ENCODE assay signal across 1 cellular context in the genomic region with DNA sequence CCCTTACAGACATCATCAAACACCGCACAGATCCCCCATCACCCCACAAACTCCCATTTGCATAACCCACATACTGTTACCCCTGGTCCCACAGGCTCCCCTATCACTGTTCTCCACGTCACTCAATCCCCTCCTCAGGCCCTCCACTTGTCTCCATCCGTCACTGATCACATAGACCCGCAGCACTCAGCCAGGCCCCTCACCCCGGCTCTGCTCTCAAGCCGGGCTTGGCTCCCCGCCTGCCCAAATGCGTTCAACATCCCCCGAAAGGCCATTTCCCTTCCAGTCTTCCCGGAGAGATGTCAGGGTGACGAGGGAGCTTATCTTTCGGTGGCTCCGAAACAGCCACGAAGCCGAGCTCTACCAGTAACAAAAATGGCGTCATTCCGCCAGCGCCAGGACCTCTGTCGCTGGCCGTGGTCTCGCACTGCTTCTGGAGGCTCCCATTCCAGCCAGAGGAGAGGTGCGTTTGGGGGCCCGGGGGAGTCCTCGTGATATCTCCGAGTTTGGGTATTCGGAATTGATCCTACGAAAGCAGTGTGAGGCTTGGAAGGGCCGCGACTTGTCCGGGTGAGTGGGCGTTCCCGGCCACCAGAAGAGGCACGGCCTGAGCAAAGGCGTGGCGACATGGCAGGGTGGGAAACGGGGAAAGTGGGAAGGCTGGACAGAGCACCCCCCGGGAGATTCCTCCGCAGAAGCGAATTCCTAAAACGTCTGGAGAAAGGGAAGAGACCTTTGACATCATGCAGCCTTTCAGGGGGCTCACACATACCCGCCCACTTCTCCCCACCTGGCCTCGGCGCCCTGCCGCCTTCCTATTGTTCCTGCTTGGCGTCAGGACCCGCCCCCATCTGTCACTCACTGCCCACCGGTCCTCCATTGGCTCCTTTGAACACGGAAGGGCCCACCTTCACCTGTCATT.
A peak's percentile ranks its signal among the peaks of the same experiment; 100 is the strongest.
TF ChIP-seq lines count a peak whose summit lies in the region.

Gene ZNF630, minus strand, starts transcription at position 577 of the 922 bp plus-strand sequence. CDS start 4,754 bp downstream, outside the sequence.

TF ChIP-seq in K562, 482 proteins besides CTCF, POLR2A, EP300 and RAD21 (continued from another document):
- no peak for TF ChIP-seq PREB (CRISPR knock-in tag; IDR thresholded peaks at IDR 0.05)
- 0 out of 2 replicates have a peak, but pooled peaks have one; percentile 4 for TF ChIP-seq CREM (IDR thresholded peaks at IDR 0.05; ENCODE audit: low read depth)
- no peak for TF ChIP-seq XRCC3 (IDR thresholded peaks at IDR 0.05)
- TF ChIP-seq DACH1 (IDR thresholded peaks at IDR 0.05; ENCODE audit: partially characterized antibody), result no peak
- no peak for TF ChIP-seq CHD4 (IDR thresholded peaks at IDR 0.05; ENCODE audit: insufficient read depth, insufficient replicate concordance, low read depth, low read length, poor library complexity, severe bottlenecking)
- no peak for TF ChIP-seq ZNF408 (CRISPR knock-in tag; IDR thresholded peaks at IDR 0.05; ENCODE audit: low read depth)
- no peak for TF ChIP-seq ETV6 (IDR thresholded peaks at IDR 0.05; ENCODE audit: borderline replicate concordance in 1 of 2, low read depth in 2 of 2, low read length in 1 of 2)
- no peak for TF ChIP-seq ETV6 (CRISPR knock-in tag; IDR thresholded peaks at IDR 0.05; ENCODE audit: borderline replicate concordance)
- TF ChIP-seq, protein P1, sequence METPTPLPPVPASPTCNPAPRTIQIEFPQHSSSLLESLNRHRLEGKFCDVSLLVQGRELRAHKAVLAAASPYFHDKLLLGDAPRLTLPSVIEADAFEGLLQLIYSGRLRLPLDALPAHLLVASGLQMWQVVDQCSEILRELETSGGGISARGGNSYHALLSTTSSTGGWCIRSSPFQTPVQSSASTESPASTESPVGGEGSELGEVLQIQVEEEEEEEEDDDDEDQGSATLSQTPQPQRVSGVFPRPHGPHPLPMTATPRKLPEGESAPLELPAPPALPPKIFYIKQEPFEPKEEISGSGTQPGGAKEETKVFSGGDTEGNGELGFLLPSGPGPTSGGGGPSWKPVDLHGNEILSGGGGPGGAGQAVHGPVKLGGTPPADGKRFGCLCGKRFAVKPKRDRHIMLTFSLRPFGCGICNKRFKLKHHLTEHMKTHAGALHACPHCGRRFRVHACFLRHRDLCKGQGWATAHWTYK (CRISPR knock-in tag; IDR thresholded peaks at IDR 0.05), result 0 out of 2 replicates have a peak, but pooled peaks have one; percentile 27
- TF ChIP-seq DMBX1 (CRISPR knock-in tag; IDR thresholded peaks at IDR 0.05; ENCODE audit: borderline replicate concordance), result no peak
- TF ChIP-seq KAT8 (IDR thresholded peaks at IDR 0.05; ENCODE audit: low read depth), result no peak
- no peak for TF ChIP-seq ZNF263 (CRISPR knock-in tag; IDR thresholded peaks at IDR 0.05; ENCODE audit: borderline replicate concordance)
- TF ChIP-seq NFE2L1 (tag; IDR thresholded peaks at IDR 0.05; ENCODE audit: borderline replicate concordance, low read depth), result no peak
- no peak for TF ChIP-seq RBM14 (IDR thresholded peaks at IDR 0.05; ENCODE audit: borderline replicate concordance, insufficient read depth, low read depth, low read length)
- TF ChIP-seq TCFL5 (CRISPR knock-in tag; conservative IDR thresholded peaks at IDR 0.05), result no peak
- peak; percentile 32; the same call in 1 of the 2 replicates for TF ChIP-seq RBFOX2 (IDR thresholded peaks at IDR 0.05; ENCODE audit: low read depth, low read length)
- no peak for TF ChIP-seq NFE2 (IDR thresholded peaks at IDR 0.05; ENCODE audit: low read depth)
- no peak for TF ChIP-seq POLR2G (IDR thresholded peaks at IDR 0.05; ENCODE audit: low read depth, low read length)
- TF ChIP-seq RBM34 (IDR thresholded peaks at IDR 0.05; ENCODE audit: borderline replicate concordance, insufficient read depth, low read length), result no peak
- no peak for TF ChIP-seq ZC3H8 (IDR thresholded peaks at IDR 0.05)
- TF ChIP-seq, protein P2, sequence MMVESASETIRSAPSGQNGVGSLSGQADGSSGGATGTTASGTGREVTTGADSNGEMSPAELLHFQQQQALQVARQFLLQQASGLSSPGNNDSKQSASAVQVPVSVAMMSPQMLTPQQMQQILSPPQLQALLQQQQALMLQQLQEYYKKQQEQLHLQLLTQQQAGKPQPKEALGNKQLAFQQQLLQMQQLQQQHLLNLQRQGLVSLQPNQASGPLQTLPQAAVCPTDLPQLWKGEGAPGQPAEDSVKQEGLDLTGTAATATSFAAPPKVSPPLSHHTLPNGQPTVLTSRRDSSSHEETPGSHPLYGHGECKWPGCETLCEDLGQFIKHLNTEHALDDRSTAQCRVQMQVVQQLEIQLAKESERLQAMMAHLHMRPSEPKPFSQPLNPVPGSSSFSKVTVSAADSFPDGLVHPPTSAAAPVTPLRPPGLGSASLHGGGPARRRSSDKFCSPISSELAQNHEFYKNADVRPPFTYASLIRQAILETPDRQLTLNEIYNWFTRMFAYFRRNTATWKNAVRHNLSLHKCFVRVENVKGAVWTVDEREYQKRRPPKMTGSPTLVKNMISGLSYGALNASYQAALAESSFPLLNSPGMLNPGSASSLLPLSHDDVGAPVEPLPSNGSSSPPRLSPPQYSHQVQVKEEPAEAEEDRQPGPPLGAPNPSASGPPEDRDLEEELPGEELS (CRISPR knock-in tag; IDR thresholded peaks at IDR 0.05; ENCODE audit: borderline replicate concordance), result no peak
- TF ChIP-seq, protein P3, sequence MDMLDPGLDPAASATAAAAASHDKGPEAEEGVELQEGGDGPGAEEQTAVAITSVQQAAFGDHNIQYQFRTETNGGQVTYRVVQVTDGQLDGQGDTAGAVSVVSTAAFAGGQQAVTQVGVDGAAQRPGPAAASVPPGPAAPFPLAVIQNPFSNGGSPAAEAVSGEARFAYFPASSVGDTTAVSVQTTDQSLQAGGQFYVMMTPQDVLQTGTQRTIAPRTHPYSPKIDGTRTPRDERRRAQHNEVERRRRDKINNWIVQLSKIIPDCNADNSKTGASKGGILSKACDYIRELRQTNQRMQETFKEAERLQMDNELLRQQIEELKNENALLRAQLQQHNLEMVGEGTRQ (CRISPR knock-in tag; IDR thresholded peaks at IDR 0.05), result no peak
- TF ChIP-seq, protein P4, sequence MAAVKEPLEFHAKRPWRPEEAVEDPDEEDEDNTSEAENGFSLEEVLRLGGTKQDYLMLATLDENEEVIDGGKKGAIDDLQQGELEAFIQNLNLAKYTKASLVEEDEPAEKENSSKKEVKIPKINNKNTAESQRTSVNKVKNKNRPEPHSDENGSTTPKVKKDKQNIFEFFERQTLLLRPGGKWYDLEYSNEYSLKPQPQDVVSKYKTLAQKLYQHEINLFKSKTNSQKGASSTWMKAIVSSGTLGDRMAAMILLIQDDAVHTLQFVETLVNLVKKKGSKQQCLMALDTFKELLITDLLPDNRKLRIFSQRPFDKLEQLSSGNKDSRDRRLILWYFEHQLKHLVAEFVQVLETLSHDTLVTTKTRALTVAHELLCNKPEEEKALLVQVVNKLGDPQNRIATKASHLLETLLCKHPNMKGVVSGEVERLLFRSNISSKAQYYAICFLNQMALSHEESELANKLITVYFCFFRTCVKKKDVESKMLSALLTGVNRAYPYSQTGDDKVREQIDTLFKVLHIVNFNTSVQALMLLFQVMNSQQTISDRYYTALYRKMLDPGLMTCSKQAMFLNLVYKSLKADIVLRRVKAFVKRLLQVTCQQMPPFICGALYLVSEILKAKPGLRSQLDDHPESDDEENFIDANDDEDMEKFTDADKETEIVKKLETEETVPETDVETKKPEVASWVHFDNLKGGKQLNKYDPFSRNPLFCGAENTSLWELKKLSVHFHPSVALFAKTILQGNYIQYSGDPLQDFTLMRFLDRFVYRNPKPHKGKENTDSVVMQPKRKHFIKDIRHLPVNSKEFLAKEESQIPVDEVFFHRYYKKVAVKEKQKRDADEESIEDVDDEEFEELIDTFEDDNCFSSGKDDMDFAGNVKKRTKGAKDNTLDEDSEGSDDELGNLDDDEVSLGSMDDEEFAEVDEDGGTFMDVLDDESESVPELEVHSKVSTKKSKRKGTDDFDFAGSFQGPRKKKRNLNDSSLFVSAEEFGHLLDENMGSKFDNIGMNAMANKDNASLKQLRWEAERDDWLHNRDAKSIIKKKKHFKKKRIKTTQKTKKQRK (IDR thresholded peaks at IDR 0.05; ENCODE audit: borderline replicate concordance, low read depth, low read length), result no peak
- TF ChIP-seq CCAR2 (IDR thresholded peaks at IDR 0.05; ENCODE audit: low read depth, low read length), result no peak
- no peak for TF ChIP-seq ZNF512 (tag; IDR thresholded peaks at IDR 0.05)
